Comparison of ENCODE assay signal across 17 cellular contexts in the genomic region with DNA sequence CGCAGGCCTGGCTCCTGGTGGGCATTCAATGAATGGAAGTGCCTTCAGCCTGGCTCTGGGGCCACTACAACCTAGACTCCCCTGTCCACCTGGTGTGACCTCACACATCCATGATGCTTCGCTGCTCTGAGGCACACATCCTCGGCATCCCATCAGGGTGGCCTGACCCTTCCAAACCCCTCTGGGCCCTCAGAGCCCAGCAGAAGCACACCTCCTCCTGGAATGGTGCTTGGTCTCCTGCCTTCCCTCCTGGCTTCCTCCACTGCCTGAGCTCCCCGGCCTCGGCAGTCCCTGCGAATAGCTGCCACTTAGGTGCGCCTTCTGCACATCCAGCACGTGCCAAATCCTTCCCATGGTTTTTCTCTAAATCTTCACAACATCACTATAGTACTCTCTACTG.
"Had no signal": no experiment of that assay in that cellular context is flagged by ENCODE, and none has a peak within 500 bp of the region (broad histone marks: within the 10 kb centered on the region; RNA-seq: fewer than 3 reads in every experiment).

No MANE protein-coding gene starts in this region.

- H3K4me3 ChIP-seq: left lung, prostate gland, right atrium auricular region, tibial artery had no signal

- DNase-seq: activated CD4-positive, alpha-beta T cell treated with anti-CD3 and anti-CD28 coated beads for 1 hour; activated naive CD4-positive, alpha-beta T cell; activated naive CD8-positive, alpha-beta T cell treated with anti-CD3 and anti-CD28 coated beads, Interleukin-2, amount 10 ng/mL, durations not matched to agents 7 days and 5 days; activated T-cell treated with anti-CD3 and anti-CD28 coated beads, Interleukin-2, amount 50 U/mL, for 1 hour; amniotic stem cell; erythroblast; foreskin fibroblast; immature natural killer cell; stimulated activated CD4-positive, alpha-beta T cell treated with anti-CD3 and anti-CD28 coated beads, Interleukin-1b, Interleukin-23, amount 100 ng/mL, for 48 hours; stimulated activated naive CD8-positive, alpha-beta T cell treated with anti-CD3 and anti-CD28 coated beads, Interleukin-15, amount 100 ng/mL, for 72 hours; T-helper 1 cell; WERI-Rb-1 had no signal

- ATAC-seq: left lung; stimulated activated naive CD8-positive, alpha-beta T cell treated with anti-CD3 and anti-CD28 coated beads, Interleukin-15, amount 100 ng/mL, for 72 hours had no signal

- H3K27ac Mint-ChIP-seq: activated naive CD8-positive, alpha-beta T cell treated with anti-CD3 and anti-CD28 coated beads, Interleukin-2, amount 10 ng/mL, durations not matched to agents 7 days and 5 days; immature natural killer cell; mesothelial cell of epicardium had no signal

- H3K36me3 ChIP-seq: left lung, prostate gland, right atrium auricular region, tibial artery, WERI-Rb-1 had no signal

- H3K27me3 ChIP-seq: left lung, right atrium auricular region had no signal

- H3K4me1 ChIP-seq: left lung, prostate gland, right atrium auricular region, tibial artery had no signal

- H3K27ac ChIP-seq: left lung, prostate gland, right atrium auricular region, tibial artery, WERI-Rb-1 had no signal

- H3K4me3 Mint-ChIP-seq: activated naive CD8-positive, alpha-beta T cell treated with anti-CD3 and anti-CD28 coated beads, Interleukin-2, amount 10 ng/mL, durations not matched to agents 7 days and 5 days; immature natural killer cell; mesothelial cell of epicardium; stimulated activated naive CD8-positive, alpha-beta T cell treated with anti-CD3 and anti-CD28 coated beads, Interleukin-15, amount 100 ng/mL, for 72 hours had no signal

- H3K27me3 Mint-ChIP-seq: activated naive CD8-positive, alpha-beta T cell treated with anti-CD3 and anti-CD28 coated beads, Interleukin-2, amount 10 ng/mL, durations not matched to agents 7 days and 5 days; stimulated activated naive CD8-positive, alpha-beta T cell treated with anti-CD3 and anti-CD28 coated beads, Interleukin-15, amount 100 ng/mL, for 72 hours had no signal

- H3K36me3 Mint-ChIP-seq: activated naive CD8-positive, alpha-beta T cell treated with anti-CD3 and anti-CD28 coated beads, Interleukin-2, amount 10 ng/mL, durations not matched to agents 7 days and 5 days; mesothelial cell of epicardium had no signal
